In genomic region chr12:80807640-80808288, GRCh38 we compare ENCODE assay signal across 12 cellular contexts.
DNase-seq lines count a peak whose midpoint lies in the region; ATAC-seq and TF ChIP-seq lines count a peak whose summit lies in the region.
"Had no signal": no experiment of that assay in that cellular context is flagged by ENCODE, and none has a peak within 500 bp of the region (broad histone marks: within the 10 kb centered on the region; RNA-seq: fewer than 3 reads in every experiment).

No MANE protein-coding gene starts in this region.

- no peaks in the 10 kb centered on the region for H3K36me3 Mint-ChIP-seq in activated naive CD4-positive, alpha-beta T cell treated with anti-CD3 and anti-CD28 coated beads, Interleukin-2, amount 50 U/mL, for 72 hours

- no peak overlapping the region for H3K27ac Mint-ChIP-seq in activated naive CD4-positive, alpha-beta T cell treated with anti-CD3 and anti-CD28 coated beads, Interleukin-2, amount 50 U/mL, for 72 hours

- no peak for TF ChIP-seq CTCF in GM12865 (IDR thresholded peaks at IDR 0.05; ENCODE audit: insufficient read depth, low read depth, low read length, missing control alignments)

- DNase-seq in GM12865 (ENCODE audit: low read depth), result peak; percentile 29
- DNase-seq in NCI-H2227 treated with DMSO at 0.1 percent for 48 hours (lab: John Stamatoyannopoulos, UW), result no peak
- DNase-seq in NCI-H128 (lab: John Stamatoyannopoulos, UW; ENCODE audit: unreplicated experiment), result no peak
- DNase-seq in NCI-H1048 (lab: John Stamatoyannopoulos, UW), result no peak
- no peak for DNase-seq in activated naive CD4-positive, alpha-beta T cell treated with anti-CD3 and anti-CD28 coated beads, Interleukin-2, amount 50 U/mL, for 72 hours (ENCODE audit: low spot score in 2 of 2)
- DNase-seq: activated CD4-positive, alpha-beta T cell treated with anti-CD3 and anti-CD28 coated beads for 1 hour; cortex of kidney; NCI-H2029 had no signal

- ATAC-seq in GM19438 (IDR thresholded peaks at IDR 0.05; ENCODE audit: low read depth, unreplicated experiment), result peak; percentile 76
- ATAC-seq in HG02840 (IDR thresholded peaks at IDR 0.05; ENCODE audit: low FRiP score, unreplicated experiment), result peak; percentile 92
- ATAC-seq in HG03558 (IDR thresholded peaks at IDR 0.05; ENCODE audit: extremely low read depth, unreplicated experiment), result peak; percentile 69
- no peak for ATAC-seq in activated naive CD4-positive, alpha-beta T cell treated with anti-CD3 and anti-CD28 coated beads, Interleukin-2, amount 50 U/mL, for 72 hours

- peaks cover 8 to 18% of the 10 kb centered on the region in 2 donors for H3K9me3 Mint-ChIP-seq in activated naive CD4-positive, alpha-beta T cell treated with anti-CD3 and anti-CD28 coated beads, Interleukin-2, amount 50 U/mL, for 72 hours

- H3K4me3 ChIP-seq in GM12865 (ENCODE audit: low read depth, low read length), result no peak overlapping the region
- H3K4me3 ChIP-seq: lung had no signal

Comparison
In these comparisons a context has a peak if more than half of its experiments do, and no peak if none do; other contexts are left out.
1. ATAC-seq: peak in GM19438 (single experiment), HG02840 (single experiment) and HG03558 (single experiment); none in activated naive CD4-positive, alpha-beta T cell treated with anti-CD3 and anti-CD28 coated beads, Interleukin-2, amount 50 U/mL, for 72 hours (0 of 2).